21 cellular contexts compared by ENCODE assay signal in the genomic region with DNA sequence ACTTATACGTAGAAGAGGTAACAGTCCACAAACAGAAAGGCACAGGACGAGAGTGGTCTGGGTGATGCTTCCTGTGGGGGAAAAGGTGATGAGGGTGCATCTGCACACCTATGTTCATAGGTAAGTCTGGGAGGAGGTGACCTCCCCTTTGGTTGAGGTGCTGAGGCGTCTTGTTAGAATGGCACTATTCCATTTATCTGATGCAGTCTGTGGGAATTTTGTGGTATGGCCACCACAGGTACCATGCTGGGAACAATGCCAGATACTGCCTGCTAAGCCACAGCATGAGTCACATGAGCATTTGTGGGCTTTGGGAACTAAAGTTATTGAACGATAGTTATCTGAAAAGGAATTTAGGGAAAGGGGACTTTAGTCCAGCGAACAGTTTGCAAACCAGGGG. TPM values are rescaled to one million over a fixed set of nuclear protein-coding genes. Genes with fewer than 3 reads are reported as not detected.
DNase-seq lines count a peak whose midpoint lies in the region; ATAC-seq, FAIRE-seq and TF ChIP-seq lines count a peak whose summit lies in the region.
"Had no signal": no experiment of that assay in that cellular context is flagged by ENCODE, and none has a peak within 500 bp of the region (broad histone marks: within the 10 kb centered on the region; RNA-seq: fewer than 3 reads in every experiment).

No MANE protein-coding gene starts in this region.

- TF ChIP-seq RAD21 in HCT116 (IDR thresholded peaks at IDR 0.05; ENCODE audit: low read depth): no peak

- peak overlapping the region; percentile 51 for H3K4me2 ChIP-seq in HCT116 (ENCODE audit: low read length)

- H3K9me3 ChIP-seq in HCT116 (ENCODE audit: control insufficient read depth in 1 of 2, insufficient read depth in 1 of 2, low read depth in 1 of 2, low read length in 2 of 2): no peaks in the 10 kb centered on the region
- H3K9me3 ChIP-seq: Caco-2, neutrophil had no signal

- DNase-seq in A172 (ENCODE audit: low spot score) (peak; percentile 89), HCT116 (ENCODE audit: low read depth, low spot score) (peak; percentile 68), RWPE1 (ENCODE audit: low spot score) (peak; percentile 28), foreskin keratinocyte (peak; percentile 53 to 77), pons (ENCODE audit: low spot score) (no peak), GM12892 (ENCODE audit: insufficient read length) (no peak)
- DNase-seq: activated CD8-positive, alpha-beta memory T cell treated with anti-CD3 and anti-CD28 coated beads for 24 hours; activated naive CD4-positive, alpha-beta T cell treated with Interleukin-2 at 50 U/mL for 16 hours; Caco-2; NCI-H2029; NCI-H748 treated with DMSO at 0.1 percent for 48 hours; SHP77 treated with DMSO at 0.1 percent for 48 hours; stimulated activated naive CD4-positive, alpha-beta T cell had no signal

- no peak overlapping the region for H2AFZ ChIP-seq in HCT116 (ENCODE audit: low read depth, low read length, poor library complexity, severe bottlenecking)

- H3K4me3 ChIP-seq in HCT116 (replicated peaks in 1 of 2; ENCODE audit: low read depth in 1 of 2, low read length in 2 of 2): no peak overlapping the region

- FAIRE-seq in GM12892 (lab: Jason Lieb, UNC): no peak
- FAIRE-seq: H1 had no signal

- no peaks in the 10 kb centered on the region for H3K36me3 ChIP-seq in HCT116 (ENCODE audit: control insufficient read depth in 1 of 2, insufficient read depth in 2 of 2, low read length in 2 of 2)
- H3K36me3 ChIP-seq: neutrophil had no signal

- POLR2A ChIA-PET in HCT116 (lab: Charles Lee): no interaction called here
- POLR2A ChIA-PET in RWPE1 (lab: Yijun Ruan, JAX; ENCODE audit: low non-redundant PET): no interaction called here

- BruUV-seq in HCT116 (replicated peaks; lab: Mats Ljungman, UMichigan): no TSS peak

- ATAC-seq in HCT116: peak; percentile 33; the same call in 1 of the 2 replicates
- no peak for ATAC-seq in foreskin keratinocyte
- no peak for ATAC-seq in GM18505 (IDR thresholded peaks at IDR 0.05; ENCODE audit: unreplicated experiment)
- ATAC-seq in GM21526 (IDR thresholded peaks at IDR 0.05; ENCODE audit: low FRiP score, unreplicated experiment): no peak
- ATAC-seq: effector memory CD8-positive, alpha-beta T cell had no signal

- intact Hi-C loops in HCT116 (cut with micrococcal nuclease): no loop called here

- H3K79me2 ChIP-seq in HCT116 (ENCODE audit: insufficient read depth, low read length): no peaks in the 10 kb centered on the region

- no peak overlapping the region for H3K9ac ChIP-seq in HCT116 (ENCODE audit: low read length)

- RAD21 ChIA-PET in HCT116 (lab: Charles Lee; ENCODE audit: low non-redundant PET in 1 of 2, low total read pairs in 2 of 2, uncharacterized antibody in 2 of 2, unreplicated experiment in 2 of 2): no interaction called here

- TF ChIP-seq POLR2A in HCT116 (IDR thresholded peaks at IDR 0.05; ENCODE audit: borderline replicate concordance, extremely low read depth, insufficient read depth, insufficient read length) (no peak), GM18505 (IDR thresholded peaks at IDR 0.05; ENCODE audit: borderline replicate concordance, extremely low read depth, insufficient read depth, insufficient read length) (no peak), GM12892 (IDR thresholded peaks at IDR 0.05; ENCODE audit: low read depth, low read length) (no peak)

- CTCF ChIA-PET in HCT116 (lab: Charles Lee) (interaction anchor here (4.8 kb wide), 1 partner anchor 189 kb away, joined by 86 read pairs; no protein-coding TSS in a partner anchor), RWPE1 (lab: Yijun Ruan, JAX) (no interaction called here)

- no peaks in the 10 kb centered on the region for H4K20me1 ChIP-seq in HCT116 (ENCODE audit: insufficient read depth)

- H3K4me1 ChIP-seq in HCT116 (ENCODE audit: control insufficient read depth in 1 of 2, insufficient read depth in 2 of 2, low read length in 2 of 2) (peaks cover 5 to 30% of the 10 kb centered on the region in 2 experiments), foreskin keratinocyte (no peaks in the 10 kb centered on the region)

- H3K27ac ChIP-seq in HCT116 (ENCODE audit: low read depth, low read length): no peak overlapping the region
- H3K27ac ChIP-seq in RWPE1: no peak overlapping the region
- H3K27ac ChIP-seq in foreskin keratinocyte: no peak overlapping the region
- H3K27ac ChIP-seq: neutrophil had no signal

- no peaks in the 10 kb centered on the region for H3K9me2 ChIP-seq in HCT116 (ENCODE audit: insufficient read depth)

- no peaks in the 10 kb centered on the region for H3K27me3 ChIP-seq in HCT116 (ENCODE audit: insufficient read depth, low read length)
- no peaks in the 10 kb centered on the region for H3K27me3 ChIP-seq in foreskin keratinocyte
- H3K27me3 ChIP-seq: neutrophil had no signal

- TF ChIP-seq CTCF in HCT116 (IDR thresholded peaks at IDR 0.05 in 2 of 3, conservative IDR thresholded peaks at IDR 0.05 in 1 of 3; ENCODE audit: borderline replicate concordance in 1 of 3, insufficient read depth in 1 of 3, low read depth in 2 of 3, low read length in 2 of 3) (no peak), RWPE1 (conservative IDR thresholded peaks at IDR 0.05; ENCODE audit: low read depth) (no peak), foreskin keratinocyte (conservative IDR thresholded peaks at IDR 0.05) (no peak)

TF ChIP-seq in HCT116, 20 proteins besides CTCF, POLR2A, EP300 and RAD21 (continues in another document):
- TF ChIP-seq POLR2AphosphoS5 (IDR thresholded peaks at IDR 0.05; ENCODE audit: low read depth, low read length) (0 out of 2 replicates have a peak, but pooled peaks have one; percentile 29), CBX3 (IDR thresholded peaks at IDR 0.05; ENCODE audit: low read depth) (peak; percentile 66), EZH2phosphoT487 (IDR thresholded peaks at IDR 0.05; ENCODE audit: borderline replicate concordance) (no peak), FOSL1 (IDR thresholded peaks at IDR 0.05; ENCODE audit: low read depth) (peak; percentile 73; the same call in 1 of the 2 replicates), TCF7L2 (IDR thresholded peaks at IDR 0.05; ENCODE audit: borderline replicate concordance, extremely low read depth, insufficient read depth, insufficient read length) (no peak), YY1 (IDR thresholded peaks at IDR 0.05; ENCODE audit: extremely low read depth, insufficient replicate concordance, low read depth, low read length) (no peak), JUND (IDR thresholded peaks at IDR 0.05) (peak; percentile 59), EGR1 (IDR thresholded peaks at IDR 0.05; ENCODE audit: low read depth) (no peak), ELF1 (IDR thresholded peaks at IDR 0.05; ENCODE audit: borderline replicate concordance, low read depth) (no peak), SIN3A (IDR thresholded peaks at IDR 0.05; ENCODE audit: low read depth) (no peak), SRF (IDR thresholded peaks at IDR 0.05; ENCODE audit: low read depth) (no peak), ZFX (IDR thresholded peaks at IDR 0.05) (no peak), CEBPB (IDR thresholded peaks at IDR 0.05; ENCODE audit: low read depth) (no peak), EZH2 (IDR thresholded peaks at IDR 0.05) (no peak)
- TF ChIP-seq, protein P1, sequence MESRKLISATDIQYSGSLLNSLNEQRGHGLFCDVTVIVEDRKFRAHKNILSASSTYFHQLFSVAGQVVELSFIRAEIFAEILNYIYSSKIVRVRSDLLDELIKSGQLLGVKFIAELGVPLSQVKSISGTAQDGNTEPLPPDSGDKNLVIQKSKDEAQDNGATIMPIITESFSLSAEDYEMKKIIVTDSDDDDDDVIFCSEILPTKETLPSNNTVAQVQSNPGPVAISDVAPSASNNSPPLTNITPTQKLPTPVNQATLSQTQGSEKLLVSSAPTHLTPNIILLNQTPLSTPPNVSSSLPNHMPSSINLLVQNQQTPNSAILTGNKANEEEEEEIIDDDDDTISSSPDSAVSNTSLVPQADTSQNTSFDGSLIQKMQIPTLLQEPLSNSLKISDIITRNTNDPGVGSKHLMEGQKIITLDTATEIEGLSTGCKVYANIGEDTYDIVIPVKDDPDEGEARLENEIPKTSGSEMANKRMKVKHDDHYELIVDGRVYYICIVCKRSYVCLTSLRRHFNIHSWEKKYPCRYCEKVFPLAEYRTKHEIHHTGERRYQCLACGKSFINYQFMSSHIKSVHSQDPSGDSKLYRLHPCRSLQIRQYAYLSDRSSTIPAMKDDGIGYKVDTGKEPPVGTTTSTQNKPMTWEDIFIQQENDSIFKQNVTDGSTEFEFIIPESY (IDR thresholded peaks at IDR 0.05; ENCODE audit: extremely low read depth, insufficient replicate concordance, low read length): no peak

RNA-seq across cellular contexts. Expression of a gene that starts 27.9 kb away (rescaled TPM):
- total RNA-seq in A172 (2014; rRNA removed; shearing (Covaris generic)): not detected in 2 replicates
- total RNA-seq in HCT116 (2021; ENCODE audit: unreplicated experiment) (not detected), foreskin keratinocyte (0.21 and 0.44 TPM in 2 replicates)
- polyA plus RNA-seq in HCT116 (2012): 0.08 TPM in 1 of 2 replicates, not detected in the other
- 0.43 and 0.57 TPM in 2 replicates for polyA plus RNA-seq in foreskin keratinocyte
- not detected for polyA plus RNA-seq in GM12892 (2012; ENCODE audit: missing spikeins)
- total RNA-seq: Caco-2, cardiac septum, fibroblast of villous mesenchyme, H1 had no signal
- polyA plus RNA-seq: AG04450 had no signal

RNA-seq across cellular contexts. Expression of a gene that starts 38.9 kb away (rescaled TPM):
- not detected in 2 replicates for total RNA-seq in A172 (2014; rRNA removed; shearing (Covaris generic))
- total RNA-seq in HCT116 (2021; ENCODE audit: unreplicated experiment): not detected
- not detected in 2 replicates for polyA plus RNA-seq in HCT116 (2012)
- total RNA-seq in foreskin keratinocyte: 0.32 and 0.85 TPM in 2 replicates
- 0.43 and 0.50 TPM in 2 replicates for polyA plus RNA-seq in foreskin keratinocyte
- polyA plus RNA-seq in GM12892 (2012; ENCODE audit: missing spikeins): not detected
- total RNA-seq: Caco-2, cardiac septum, fibroblast of villous mesenchyme, H1 had no signal
- polyA plus RNA-seq: AG04450 had no signal

Comparison
In these comparisons a context has a peak if more than half of its experiments do, and no peak if none do; other contexts are left out.
1. DNase-seq: peak in A172 (single experiment), HCT116 (single experiment), RWPE1 (single experiment) and foreskin keratinocyte (2 of 2); none in pons (single experiment) and GM12892 (single experiment).